8 cellular contexts compared by ENCODE assay signal in the genomic region with DNA sequence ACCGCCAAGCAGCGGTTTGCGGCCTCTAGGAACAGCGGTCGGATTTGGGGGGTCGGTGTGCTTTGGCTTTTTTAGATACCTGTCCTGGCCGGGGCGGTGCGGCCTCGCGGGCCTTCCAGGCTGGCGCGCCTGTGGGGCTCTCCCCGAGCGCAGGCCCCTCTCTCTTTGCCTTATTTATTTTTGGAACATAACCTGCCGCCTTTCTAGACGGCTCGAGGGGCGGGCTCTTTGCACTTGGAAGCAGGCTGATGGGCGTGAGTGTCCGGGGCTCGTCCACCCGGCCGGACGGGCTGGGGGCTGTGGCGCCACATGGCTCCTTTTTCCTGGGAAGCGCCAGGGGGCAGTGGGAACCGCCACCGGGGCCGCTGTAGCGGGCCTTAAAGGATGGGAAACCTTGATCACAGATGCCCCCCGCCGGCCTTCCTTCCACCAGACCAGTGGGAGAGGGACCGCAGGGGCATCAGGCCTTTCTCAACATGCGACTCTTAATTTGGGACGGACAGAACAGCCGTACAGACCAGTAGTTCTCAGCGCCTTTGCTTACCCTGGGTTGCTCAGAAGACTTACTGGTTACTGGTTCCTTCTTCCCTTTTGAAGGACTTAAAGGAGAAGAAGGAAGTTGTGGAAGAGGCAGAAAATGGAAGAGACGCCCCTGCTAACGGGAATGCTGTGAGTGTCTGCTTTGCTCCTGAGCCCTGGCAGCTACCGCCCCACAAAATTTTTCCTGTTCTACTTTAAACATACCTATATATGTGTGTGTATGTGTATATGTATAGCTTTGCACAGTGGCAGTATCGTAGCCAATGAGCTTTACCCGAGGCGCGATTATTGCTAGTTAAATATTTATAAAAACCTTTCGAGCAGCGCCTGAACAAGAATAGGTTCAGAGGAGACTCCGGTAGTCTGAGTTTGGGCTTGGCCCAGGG. TPM values are rescaled to one million over a fixed set of nuclear protein-coding genes. Genes with fewer than 3 reads are reported as not detected.
DNase-seq lines count a peak whose midpoint lies in the region; TF ChIP-seq lines count a peak whose summit lies in the region.

No MANE protein-coding gene starts in this region.

- DNase-seq in stimulated activated CD8-positive, alpha-beta memory T cell treated with anti-CD3 and anti-CD28 coated beads, Interleukin-12 subunit alpha, Interleukin-12 subunit beta, amount 100 ng/mL, for 4 hours (ENCODE audit: low read depth): peak; percentile 9
- DNase-seq in stimulated activated CD8-positive, alpha-beta memory T cell treated with anti-CD3 and anti-CD28 coated beads, Interleukin-4, amount 100 ng/mL, for 48 hours: no peak
- no peak for DNase-seq in esophagus muscularis mucosa (ENCODE audit: extremely low spot score)
- no peak for DNase-seq in NCI-H524 (lab: John Stamatoyannopoulos, UW)
- no peak for DNase-seq in globus pallidus (ENCODE audit: low spot score)
- DNase-seq in GM13976 (ENCODE audit: low spot score): no peak

- TF ChIP-seq EP300 in esophagus muscularis mucosa (IDR thresholded peaks at IDR 0.05): no peak
- TF ChIP-seq EP300 in neural cell (conservative IDR thresholded peaks at IDR 0.05; ENCODE audit: poor library complexity, severe bottlenecking): no peak

- peaks cover 11% of the 10 kb centered on the region for H3F3A ChIP-seq in neural cell (ENCODE audit: insufficient read depth, low read length, poor library complexity, severe bottlenecking)

- no peak for TF ChIP-seq POLR2A in esophagus muscularis mucosa (IDR thresholded peaks at IDR 0.05; ENCODE audit: low read depth)

- H3K36me3 ChIP-seq in esophagus muscularis mucosa (peaks cover 10 to 30% (median 18%) of the 10 kb centered on the region in 4 donors), neural cell (ENCODE audit: insufficient read depth, low read length) (peaks cover 4% of the 10 kb centered on the region)

- peaks cover 39 to 60% (median 57%) of the 10 kb centered on the region in 4 donors for H3K4me1 ChIP-seq in esophagus muscularis mucosa

- TF ChIP-seq CTCF in WI38 (IDR thresholded peaks at IDR 0.05; ENCODE audit: low read depth, low read length) (no peak), esophagus muscularis mucosa (IDR thresholded peaks at IDR 0.05) (peak in 1 of 3 experiments; percentile 16), neural cell (IDR thresholded peaks at IDR 0.05; ENCODE audit: poor library complexity, severe bottlenecking) (no peak), GM13976 (IDR thresholded peaks at IDR 0.05; ENCODE audit: borderline replicate concordance, control extremely low read depth, extremely low read depth, insufficient read depth, missing control alignments) (no peak)

- peak overlapping the region; percentile 99 for H3K9ac ChIP-seq in neural cell (ENCODE audit: low read length)

- H3K4me2 ChIP-seq in neural cell (ENCODE audit: low read length): peak overlapping the region; percentile 96

- H3K27ac ChIP-seq in esophagus muscularis mucosa (replicated peaks in 1 of 4) (peak overlapping the region; percentile 98 to 100 (median 100)), neural cell (ENCODE audit: low read length) (peak overlapping the region; percentile 55)

- in situ Hi-C loops in GM13976 (cut with MboI; ENCODE audit: low sequenced_read_pairs, unreplicated experiment): no loop called here

- H3K79me2 ChIP-seq in neural cell (replicated peaks; ENCODE audit: insufficient read depth, low read length): peaks cover 50% of the 10 kb centered on the region

- intact Hi-C loops in esophagus muscularis mucosa (cut with DNase I): loop anchor here (2.0 to 10.0 kb wide), 2 partner anchors 98 to 226 kb away; no protein-coding TSS in a partner anchor

- no peaks in the 10 kb centered on the region for H3K9me3 ChIP-seq in esophagus muscularis mucosa
- no peaks in the 10 kb centered on the region for H3K9me3 ChIP-seq in neural cell (ENCODE audit: low read length)

- H2AFZ ChIP-seq in neural cell (ENCODE audit: low read depth, low read length): no peak overlapping the region

- H3K27me3 ChIP-seq in esophagus muscularis mucosa: no peaks in the 10 kb centered on the region
- no peaks in the 10 kb centered on the region for H3K27me3 ChIP-seq in neural cell (ENCODE audit: insufficient read depth, low read depth, low read length)

- 5% methylated on average over 24 of the region's 48 CpGs for WGBS in esophagus muscularis mucosa

- no peak for TF ChIP-seq RAD21 in neural cell (conservative IDR thresholded peaks at IDR 0.05)

- H3K9me2 ChIP-seq in neural cell (ENCODE audit: insufficient read depth, low read length): no peaks in the 10 kb centered on the region

- H4K20me1 ChIP-seq in neural cell (ENCODE audit: insufficient read depth): peaks cover 48% of the 10 kb centered on the region

- H3K4me3 ChIP-seq in WI38 (ENCODE audit: low read depth, low read length): peak overlapping the region; percentile 95
- H3K4me3 ChIP-seq in esophagus muscularis mucosa: peak overlapping the region; percentile 78 to 100 (median 94)
- peak overlapping the region; percentile 100 for H3K4me3 ChIP-seq in neural cell (ENCODE audit: low read length)

TF ChIP-seq in neural cell, 6 proteins besides CTCF, POLR2A, EP300 and RAD21:
- TF ChIP-seq TAF1 (IDR thresholded peaks at IDR 0.05; ENCODE audit: low read depth): no peak
- TF ChIP-seq MXI1 (conservative IDR thresholded peaks at IDR 0.05; ENCODE audit: poor library complexity, severe bottlenecking): no peak
- TF ChIP-seq POLR2AphosphoS5 (IDR thresholded peaks at IDR 0.05): no peak
- no peak for TF ChIP-seq SMC3 (conservative IDR thresholded peaks at IDR 0.05; ENCODE audit: poor library complexity)
- no peak for TF ChIP-seq EZH2 (IDR thresholded peaks at IDR 0.05; ENCODE audit: borderline replicate concordance, insufficient read depth, low read length, poor library complexity, severe bottlenecking)
- TF ChIP-seq, protein P1, sequence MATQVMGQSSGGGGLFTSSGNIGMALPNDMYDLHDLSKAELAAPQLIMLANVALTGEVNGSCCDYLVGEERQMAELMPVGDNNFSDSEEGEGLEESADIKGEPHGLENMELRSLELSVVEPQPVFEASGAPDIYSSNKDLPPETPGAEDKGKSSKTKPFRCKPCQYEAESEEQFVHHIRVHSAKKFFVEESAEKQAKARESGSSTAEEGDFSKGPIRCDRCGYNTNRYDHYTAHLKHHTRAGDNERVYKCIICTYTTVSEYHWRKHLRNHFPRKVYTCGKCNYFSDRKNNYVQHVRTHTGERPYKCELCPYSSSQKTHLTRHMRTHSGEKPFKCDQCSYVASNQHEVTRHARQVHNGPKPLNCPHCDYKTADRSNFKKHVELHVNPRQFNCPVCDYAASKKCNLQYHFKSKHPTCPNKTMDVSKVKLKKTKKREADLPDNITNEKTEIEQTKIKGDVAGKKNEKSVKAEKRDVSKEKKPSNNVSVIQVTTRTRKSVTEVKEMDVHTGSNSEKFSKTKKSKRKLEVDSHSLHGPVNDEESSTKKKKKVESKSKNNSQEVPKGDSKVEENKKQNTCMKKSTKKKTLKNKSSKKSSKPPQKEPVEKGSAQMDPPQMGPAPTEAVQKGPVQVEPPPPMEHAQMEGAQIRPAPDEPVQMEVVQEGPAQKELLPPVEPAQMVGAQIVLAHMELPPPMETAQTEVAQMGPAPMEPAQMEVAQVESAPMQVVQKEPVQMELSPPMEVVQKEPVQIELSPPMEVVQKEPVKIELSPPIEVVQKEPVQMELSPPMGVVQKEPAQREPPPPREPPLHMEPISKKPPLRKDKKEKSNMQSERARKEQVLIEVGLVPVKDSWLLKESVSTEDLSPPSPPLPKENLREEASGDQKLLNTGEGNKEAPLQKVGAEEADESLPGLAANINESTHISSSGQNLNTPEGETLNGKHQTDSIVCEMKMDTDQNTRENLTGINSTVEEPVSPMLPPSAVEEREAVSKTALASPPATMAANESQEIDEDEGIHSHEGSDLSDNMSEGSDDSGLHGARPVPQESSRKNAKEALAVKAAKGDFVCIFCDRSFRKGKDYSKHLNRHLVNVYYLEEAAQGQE (IDR thresholded peaks at IDR 0.05; ENCODE audit: borderline replicate concordance): no peak

RNA-seq across cellular contexts. Expression of gene PTMA, which starts 2.7 kb away (rescaled TPM):
- total RNA-seq in esophagus muscularis mucosa: 100 to 1,000 TPM; 571 to 894 (median 806) TPM
- 1,579 and 2,091 TPM in 2 replicates for polyA plus RNA-seq in neural cell
- 690 and 761 TPM in 2 replicates for polyA minus RNA-seq in neural cell
